ENCODE assay signal across 12 cellular contexts in the genomic region with DNA sequence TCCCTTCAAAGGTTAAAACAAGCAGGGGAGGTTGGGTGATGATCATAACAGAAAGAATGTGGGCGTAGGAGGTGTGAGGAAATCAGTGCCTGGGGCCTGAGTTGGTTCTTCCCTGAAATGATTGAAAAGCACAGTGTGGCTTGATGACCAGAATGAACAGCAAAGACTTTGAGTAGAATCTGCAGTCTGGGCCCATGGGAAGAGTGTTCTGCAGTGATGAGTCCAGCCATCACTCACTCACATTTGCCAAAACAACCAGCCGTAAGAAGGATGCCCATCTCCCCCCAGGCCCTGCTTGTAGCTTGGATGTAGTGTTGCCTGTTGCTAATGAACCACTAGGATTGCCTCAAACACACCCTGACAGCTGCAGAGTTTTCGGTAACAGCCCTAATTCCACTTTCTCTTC.
DNase-seq lines count a peak whose midpoint lies in the region; ATAC-seq, FAIRE-seq and TF ChIP-seq lines count a peak whose summit lies in the region.
"Had no signal": no experiment of that assay in that cellular context is flagged by ENCODE, and none has a peak within 500 bp of the region (broad histone marks: within the 10 kb centered on the region; RNA-seq: fewer than 3 reads in every experiment).

No MANE protein-coding gene starts in this region.

- DNase-seq in heart left ventricle (peak in 2 of 5 donors; percentile 19 to 29), cardiac septum (ENCODE audit: low spot score) (no peak), amniotic epithelial cell (ENCODE audit: low read depth) (peak; percentile 91), hepatic stellate cell (ENCODE audit: low spot score) (peak; percentile 4), urothelium cell line (ENCODE audit: low spot score) (peak; percentile 53), cerebellar nuclear complex (lab: John Stamatoyannopoulos, UW) (no peak)
- DNase-seq in stimulated activated CD4-positive, alpha-beta T cell treated with anti-CD3 and anti-CD28 coated beads, Interleukin-2, amount 100 ng/mL, for 24 hours, result no peak
- DNase-seq: activated CD8-positive, alpha-beta T cell treated with anti-CD3 and anti-CD28 coated beads, Interleukin-2, amount 10 ng/mL, durations not matched to agents 7 days and 5 days; activated naive CD8-positive, alpha-beta T cell treated with anti-CD3 and anti-CD28 coated beads, Interleukin-2, amount 10 ng/mL, durations not matched to agents 7 days and 5 days; thyroid gland had no signal

- peak overlapping the region in 1 of 12 donors; percentile 11 for H3K27ac ChIP-seq in heart left ventricle
- H3K27ac ChIP-seq: thyroid gland had no signal

- ATAC-seq in heart left ventricle (peak in 3 of 4 donors; percentile 62 to 93 (median 67)), GM18867 (IDR thresholded peaks at IDR 0.05; ENCODE audit: unreplicated experiment) (no peak)
- ATAC-seq: activated CD8-positive, alpha-beta T cell treated with anti-CD3 and anti-CD28 coated beads, Interleukin-2, amount 10 ng/mL, durations not matched to agents 7 days and 5 days had no signal

- no peaks in the 10 kb centered on the region for H3K9me3 ChIP-seq in heart left ventricle
- H3K9me3 ChIP-seq: thyroid gland had no signal

- no peak overlapping the region for H3K4me3 ChIP-seq in heart left ventricle
- H3K4me3 ChIP-seq: thyroid gland had no signal

- WGBS in heart left ventricle, 4 donors, result 56 to 61% (median 58%) methylated on average over 3 of the region's 3 CpGs

- no peaks in the 10 kb centered on the region for H3K36me3 ChIP-seq in heart left ventricle
- H3K36me3 ChIP-seq: thyroid gland had no signal

- TF ChIP-seq CTCF in heart left ventricle (IDR thresholded peaks at IDR 0.05), result no peak

- no peak for FAIRE-seq in urothelium cell line (lab: Jason Lieb, UNC)
- FAIRE-seq: G401.6 had no signal

- intact Hi-C loops in heart left ventricle (cut with DNase I) (no loop called here), cardiac septum (cut with DNase I) (no loop called here)

- H3K27me3 ChIP-seq in heart left ventricle, result no peaks in the 10 kb centered on the region
- H3K27me3 ChIP-seq: thyroid gland had no signal

- no peak for TF ChIP-seq POLR2A in heart left ventricle (IDR thresholded peaks at IDR 0.05)

- H3K4me1 ChIP-seq in heart left ventricle, result no peaks in the 10 kb centered on the region
- H3K4me1 ChIP-seq: thyroid gland had no signal

Comparison
In these comparisons a context has a peak if more than half of its experiments do, and no peak if none do; other contexts are left out.
1. DNase-seq: peak in amniotic epithelial cell (single experiment), hepatic stellate cell (single experiment) and urothelium cell line (single experiment); none in cardiac septum (single experiment), cerebellar nuclear complex (0 of 2) and stimulated activated CD4-positive, alpha-beta T cell treated with anti-CD3 and anti-CD28 coated beads, Interleukin-2, amount 100 ng/mL, for 24 hours (0 of 2).